In the genomic region with DNA sequence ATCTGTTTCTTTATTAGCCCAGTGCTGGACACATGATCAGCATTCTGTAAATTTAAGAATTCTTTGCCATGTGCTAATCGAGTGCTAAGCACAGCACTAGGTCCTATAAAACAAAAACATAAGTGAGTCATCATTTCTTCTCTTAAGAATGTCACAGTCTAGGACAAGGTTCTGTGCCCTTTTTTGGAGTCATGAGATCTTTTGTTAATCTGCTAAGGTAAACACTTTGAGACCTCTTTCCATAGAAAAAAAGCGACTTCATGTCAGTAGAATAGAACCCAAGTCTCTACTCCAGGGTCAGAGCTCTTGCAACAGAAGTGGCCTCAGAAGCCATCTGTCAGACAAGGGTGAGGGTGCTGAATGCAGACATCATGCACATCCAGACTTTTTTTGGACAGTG, we compare ENCODE assay signal across 19 cellular contexts.
DNase-seq lines count a peak whose midpoint lies in the region; ATAC-seq, FAIRE-seq and TF ChIP-seq lines count a peak whose summit lies in the region.
"Had no signal": no experiment of that assay in that cellular context is flagged by ENCODE, and none has a peak within 500 bp of the region (broad histone marks: within the 10 kb centered on the region; RNA-seq: fewer than 3 reads in every experiment).

No MANE protein-coding gene starts in this region.

- no peak overlapping the region for H4K8ac ChIP-seq in neuronal stem cell (ENCODE audit: low read depth, low read length)

- no peak for TF ChIP-seq RAD21 in K562 (CRISPR knock-in tag; conservative IDR thresholded peaks at IDR 0.05 in 1 of 2, IDR thresholded peaks at IDR 0.05 in 1 of 2)

- no peaks in the 10 kb centered on the region for H3K9me1 ChIP-seq in K562 (ENCODE audit: control insufficient read depth, insufficient read depth, low read length)

- WGBS in K562 (ENCODE audit: insufficient coverage, low coverage, missing lambda C conversion rate): 3% methylated on average over 2 of the region's 2 CpGs
- 14 to 15% methylated on average over 2 of the region's 2 CpGs for WGBS in aorta, 2 donors
- WGBS in neuronal stem cell (ENCODE audit: extremely low coverage in 2 of 2, insufficient read length in 2 of 2, insufficient replicate concordance in 1 of 2), 2 donors: no CpG with 5 or more reads among the region's 2 CpGs

- H4K91ac ChIP-seq in neuronal stem cell (ENCODE audit: low read depth, low read length, poor library complexity): no peak overlapping the region

- H2AK5ac ChIP-seq in neuronal stem cell (ENCODE audit: low read depth, low read length): no peak overlapping the region

- H3K4ac ChIP-seq in neuronal stem cell (ENCODE audit: low read length): no peak overlapping the region

- no peak overlapping the region for H3K4me3 ChIP-seq in HEK293 (ENCODE audit: low read depth, low read length)
- no peak overlapping the region for H3K4me3 ChIP-seq in K562
- H3K4me3 ChIP-seq in aorta (ENCODE audit: low read length in 2 of 2): no peak overlapping the region
- H3K4me3 ChIP-seq in neuronal stem cell (ENCODE audit: low read length in 2 of 2): no peak overlapping the region
- H3K4me3 ChIP-seq: MG63, SK-N-MC had no signal

- H3K4me1 ChIP-seq in HEK293 (ENCODE audit: control insufficient read depth, insufficient read depth, low read length) (peaks cover 13% of the 10 kb centered on the region), K562 (replicated peaks in 1 of 2; ENCODE audit: control insufficient read depth in 2 of 2, insufficient read depth in 2 of 2, low read length in 2 of 2) (peaks cover 16 to 47% of the 10 kb centered on the region in 2 experiments; a peak in 4 of 5 replicates), aorta (ENCODE audit: control insufficient read depth in 1 of 2, insufficient read depth in 2 of 2, low read length in 2 of 2) (peaks cover 7 to 9% of the 10 kb centered on the region in 2 donors), neuronal stem cell (ENCODE audit: control insufficient read depth in 2 of 2, insufficient read depth in 1 of 2, low read depth in 1 of 2, low read length in 2 of 2) (peaks cover 0 to 1% of the 10 kb centered on the region in 2 donors)

- no peaks in the 10 kb centered on the region for H3K79me2 ChIP-seq in K562 (ENCODE audit: control insufficient read depth, insufficient read depth, low read length)

- no peak overlapping the region for H3K23ac ChIP-seq in neuronal stem cell (ENCODE audit: low read depth, low read length, poor library complexity)

- no peak overlapping the region for H3K14ac ChIP-seq in neuronal stem cell (ENCODE audit: low read length)

- intact Hi-C loops in K562 (cut with micrococcal nuclease) (loop anchor here (2.0 kb wide), 3 partner anchors 18 to 64 kb away; no protein-coding TSS in a partner anchor), aorta (cut with DNase I) (no loop called here)

- CTCF ChIA-PET in HEK293 (lab: Yijun Ruan, JAX): interaction anchor here (0.6 to 1.2 kb wide), 2 partner anchors 30 to 445 kb away, joined by 4 read pairs; no protein-coding TSS in a partner anchor
- CTCF ChIA-PET in K562 (lab: Yijun Ruan, JAX; ENCODE audit: low intra/inter-chr PET ratio): no interaction called here

- no peaks in the 10 kb centered on the region for H3K79me1 ChIP-seq in neuronal stem cell (ENCODE audit: low read depth, low read length)

- no peak overlapping the region for H2BK12ac ChIP-seq in neuronal stem cell (ENCODE audit: low read length)

- TF ChIP-seq CTCF in HEK293 (tag by site-specific recombination; IDR thresholded peaks at IDR 0.05) (no peak), K562 (IDR thresholded peaks at IDR 0.05 in 2 of 3, conservative IDR thresholded peaks at IDR 0.05 in 1 of 3; ENCODE audit: insufficient read depth in 2 of 3, low read depth in 1 of 3, low read length in 3 of 3) (no peak)

- ATAC-seq in K562 (peak; percentile 56), aorta (ENCODE audit: low FRiP score) (peak; percentile 33)
- ATAC-seq: HepG2, T-cell had no signal

- DNase-seq in NCI-H82 (lab: John Stamatoyannopoulos, UW): peak; percentile 18
- DNase-seq in NCI-H82 treated with DMSO at 0.1 percent for 48 hours (lab: John Stamatoyannopoulos, UW; ENCODE audit: unreplicated experiment): no peak
- DNase-seq in K562 (ENCODE audit: extremely low read depth in 1 of 4, low spot score in 3 of 4): peak; percentile 28 to 53 (median 38)
- DNase-seq in aorta: no peak
- DNase-seq in A172 (ENCODE audit: low spot score): no peak
- DNase-seq in neuronal stem cell (ENCODE audit: low spot score): no peak
- DNase-seq: CD4-positive, CD25-positive, alpha-beta regulatory T cell; HFFc6; MG63; NCI-H1694; NCI-H524 treated with DMSO at 0.1 percent for 48 hours; T-cell; T-helper 9 cell had no signal

- H3K27me3 ChIP-seq in K562 (ENCODE audit: control insufficient read depth in 2 of 2, insufficient read depth in 2 of 2, low read length in 2 of 2): no peaks in the 10 kb centered on the region
- H3K27me3 ChIP-seq in aorta (ENCODE audit: control insufficient read depth in 1 of 2, insufficient read depth in 2 of 2, low read length in 1 of 2): no peaks in the 10 kb centered on the region
- no peaks in the 10 kb centered on the region for H3K27me3 ChIP-seq in neuronal stem cell (ENCODE audit: control insufficient read depth in 3 of 3, insufficient read depth in 3 of 3, low read depth in 1 of 3, low read length in 3 of 3)
- H3K27me3 ChIP-seq: MG63 had no signal

- H4K20me1 ChIP-seq in K562 (replicated peaks; ENCODE audit: control insufficient read depth, insufficient read depth, low read length): no peaks in the 10 kb centered on the region

- POLR2A ChIA-PET in HEK293 (lab: Yijun Ruan, JAX) (no interaction called here), K562 (lab: Yijun Ruan, JAX) (interaction anchor here (0.5 to 3.4 kb wide), 11 partner anchors 10 to 731 kb away, joined by 3 to 14 read pairs (median 4); no protein-coding TSS in a partner anchor)

- peak overlapping the region; percentile 63 for H3K4me2 ChIP-seq in K562 (ENCODE audit: insufficient read depth, low read length)
- H3K4me2 ChIP-seq in neuronal stem cell (ENCODE audit: insufficient read depth, low read length, poor library complexity, severe bottlenecking): no peak overlapping the region
- H3K4me2 ChIP-seq: KMS-11 had no signal

- H2AFZ ChIP-seq in K562 (ENCODE audit: low read depth, low read length) (peak overlapping the region; percentile 70), neuronal stem cell (ENCODE audit: low read length) (no peak overlapping the region)

- H3K27ac ChIP-seq in HEK293 (ENCODE audit: extremely low read depth, low read depth, low read length) (peak overlapping the region; percentile 6; the same call in 1 of the 2 replicates), K562 (ENCODE audit: extremely low read depth, low read depth, low read length) (peak overlapping the region; percentile 78), aorta (ENCODE audit: low read depth in 1 of 2, low read length in 2 of 2) (peak overlapping the region; percentile 36 to 83), neuronal stem cell (replicated peaks; ENCODE audit: low read length) (no peak overlapping the region)
- H3K27ac ChIP-seq: KMS-11, SK-N-MC had no signal

- no peak overlapping the region for H2BK15ac ChIP-seq in neuronal stem cell (ENCODE audit: low read length)

- TF ChIP-seq EP300 in K562 (IDR thresholded peaks at IDR 0.05; ENCODE audit: low read length): peak; percentile 48

- H2BK5ac ChIP-seq in neuronal stem cell (ENCODE audit: low read length): no peak overlapping the region

- H3K9me3 ChIP-seq in HEK293 (ENCODE audit: control insufficient read depth, insufficient read depth, low read depth, low read length) (no peaks in the 10 kb centered on the region), K562 (replicated peaks; ENCODE audit: control insufficient read depth, insufficient read depth, low read depth, low read length) (no peaks in the 10 kb centered on the region), aorta (ENCODE audit: control insufficient read depth, low read length) (no peaks in the 10 kb centered on the region), neuronal stem cell (replicated peaks in 1 of 2; ENCODE audit: control insufficient read depth in 2 of 2, insufficient read depth in 1 of 2, low read depth in 1 of 2, low read length in 2 of 2) (no peaks in the 10 kb centered on the region)
- H3K9me3 ChIP-seq: MG63 had no signal

- TF ChIP-seq POLR2A in K562 (conservative IDR thresholded peaks at IDR 0.05): no peak

- in situ Hi-C loops in K562 (cut with MboI): no loop called here

- FAIRE-seq in K562 (lab: Jason Lieb, UNC): peak; percentile 67
- FAIRE-seq: G401.6, H1, HepG2 had no signal

- BruUV-seq in K562 (replicated peaks; lab: Mats Ljungman, UMichigan): no TSS peak

- H3K36me3 ChIP-seq in HEK293 (ENCODE audit: control insufficient read depth in 2 of 2, insufficient read depth in 1 of 2, low read length in 2 of 2): no peaks in the 10 kb centered on the region
- no peaks in the 10 kb centered on the region for H3K36me3 ChIP-seq in K562 (ENCODE audit: control insufficient read depth, insufficient read depth, low read length)
- no peaks in the 10 kb centered on the region for H3K36me3 ChIP-seq in aorta (ENCODE audit: control insufficient read depth in 1 of 2, insufficient read depth in 2 of 2, low read length in 1 of 2)
- H3K36me3 ChIP-seq in neuronal stem cell (replicated peaks in 1 of 2; ENCODE audit: control insufficient read depth in 2 of 2, insufficient read depth in 2 of 2, low read length in 2 of 2): no peaks in the 10 kb centered on the region
- H3K36me3 ChIP-seq: MG63 had no signal

- peak overlapping the region in 1 of 2 experiments; percentile 42; a peak in 2 of 4 replicates for H3K9ac ChIP-seq in K562 (ENCODE audit: insufficient read depth in 1 of 2, low read depth in 2 of 2, low read length in 2 of 2)
- no peak overlapping the region for H3K9ac ChIP-seq in neuronal stem cell (ENCODE audit: low read depth, low read length, poor library complexity)
- H3K9ac ChIP-seq: KMS-11 had no signal

- H3K18ac ChIP-seq in neuronal stem cell (ENCODE audit: low read length): no peak overlapping the region

- no peak overlapping the region for H2BK120ac ChIP-seq in neuronal stem cell (ENCODE audit: low read depth, low read length)

TF ChIP-seq in HEK293, 187 proteins besides CTCF, POLR2A, EP300 and RAD21:
- TF ChIP-seq ZNF23 (tag by site-specific recombination; IDR thresholded peaks at IDR 0.05; ENCODE audit: borderline replicate concordance) (no peak), ZNF629 (tag by site-specific recombination; IDR thresholded peaks at IDR 0.05) (peak; percentile 33; the same call in 1 of the 2 replicates)

TF ChIP-seq in K562, 482 proteins besides CTCF, POLR2A, EP300 and RAD21 (continues in another document):
- no peak for TF ChIP-seq SAFB2 (IDR thresholded peaks at IDR 0.05; ENCODE audit: borderline replicate concordance, low read depth, low read length, severe bottlenecking)
- no peak for TF ChIP-seq IRF2 (CRISPR knock-in tag; IDR thresholded peaks at IDR 0.05)

Comparison
In these comparisons a context has a peak if more than half of its experiments do, and no peak if none do; other contexts are left out.
1. DNase-seq: peak in NCI-H82 (single experiment) and K562 (4 of 4); none in NCI-H82 treated with DMSO at 0.1 percent for 48 hours (single experiment), aorta (0 of 2), A172 (single experiment) and neuronal stem cell (single experiment).